Comparison of ENCODE assay signal across 1 cellular context in the genomic region with DNA sequence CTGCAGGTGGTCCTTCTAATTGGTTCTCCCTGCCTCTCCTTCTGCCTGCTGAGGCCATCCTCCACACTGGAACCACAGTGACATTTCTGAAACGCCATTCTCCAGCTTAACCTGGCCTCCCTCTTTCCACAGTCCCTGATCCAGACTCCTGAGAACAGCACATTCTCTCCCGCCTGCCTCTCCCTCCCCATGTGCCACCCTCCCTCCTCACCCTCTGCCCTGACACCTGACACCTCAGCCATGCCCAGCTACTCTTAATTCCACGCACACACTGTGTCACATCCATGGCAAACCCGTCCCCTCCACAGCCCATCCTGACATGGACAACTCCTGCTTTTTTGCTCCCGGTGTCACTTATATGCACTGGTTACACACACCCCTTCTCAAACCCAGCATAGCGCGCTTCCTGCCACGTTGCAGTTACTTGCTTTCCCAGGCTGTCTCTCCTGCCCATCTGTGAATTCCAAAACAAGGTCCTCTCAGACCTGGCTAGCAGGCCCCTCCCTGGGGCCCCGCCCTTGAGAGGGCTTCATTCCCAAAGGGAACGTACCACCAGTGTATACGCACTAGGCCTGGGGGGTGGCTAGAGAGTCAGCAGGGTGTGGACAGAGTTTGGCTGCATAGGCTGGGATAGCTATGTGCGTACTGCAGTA.
TF ChIP-seq lines count a peak whose summit lies in the region.

No MANE protein-coding gene starts in this region.

TF ChIP-seq in A549, 52 proteins besides CTCF, POLR2A, EP300 and RAD21 (continued from another document):
- TF ChIP-seq, protein P1, sequence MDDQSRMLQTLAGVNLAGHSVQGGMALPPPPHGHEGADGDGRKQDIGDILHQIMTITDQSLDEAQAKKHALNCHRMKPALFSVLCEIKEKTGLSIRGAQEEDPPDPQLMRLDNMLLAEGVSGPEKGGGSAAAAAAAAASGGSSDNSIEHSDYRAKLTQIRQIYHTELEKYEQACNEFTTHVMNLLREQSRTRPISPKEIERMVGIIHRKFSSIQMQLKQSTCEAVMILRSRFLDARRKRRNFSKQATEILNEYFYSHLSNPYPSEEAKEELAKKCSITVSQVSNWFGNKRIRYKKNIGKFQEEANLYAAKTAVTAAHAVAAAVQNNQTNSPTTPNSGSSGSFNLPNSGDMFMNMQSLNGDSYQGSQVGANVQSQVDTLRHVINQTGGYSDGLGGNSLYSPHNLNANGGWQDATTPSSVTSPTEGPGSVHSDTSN (IDR thresholded peaks at IDR 0.05), result no peak
- no peak for TF ChIP-seq RFX5 (IDR thresholded peaks at IDR 0.05)
- TF ChIP-seq TFCP2L1 (CRISPR knock-in tag; IDR thresholded peaks at IDR 0.05), result no peak
- TF ChIP-seq PHF8 (IDR thresholded peaks at IDR 0.05; ENCODE audit: borderline replicate concordance, low read depth), result no peak
- TF ChIP-seq MAZ (IDR thresholded peaks at IDR 0.05; ENCODE audit: borderline replicate concordance, low read depth, low read length), result no peak
- no peak for TF ChIP-seq NFE2L2 (conservative IDR thresholded peaks at IDR 0.05; ENCODE audit: low read length)
- TF ChIP-seq NR3C1 (IDR thresholded peaks at IDR 0.05), result no peak
- TF ChIP-seq GATA3 (IDR thresholded peaks at IDR 0.05; ENCODE audit: borderline replicate concordance), result no peak
- TF ChIP-seq BHLHE40 (IDR thresholded peaks at IDR 0.05; ENCODE audit: low read depth, low read length), result no peak
